Comparison of ENCODE assay signal across 20 cellular contexts in genomic region chr2:74137651-74138050, GRCh38. TPM values are rescaled to one million over a fixed set of nuclear protein-coding genes. Genes with fewer than 3 reads are reported as not detected.
DNase-seq lines count a peak whose midpoint lies in the region; ATAC-seq and TF ChIP-seq lines count a peak whose summit lies in the region.
"Had no signal": no experiment of that assay in that cellular context is flagged by ENCODE, and none has a peak within 500 bp of the region (broad histone marks: within the 10 kb centered on the region; RNA-seq: fewer than 3 reads in every experiment).

No MANE protein-coding gene starts in this region.

- peaks cover 0 to 7% of the 10 kb centered on the region in 2 experiments; a peak in 3 of 4 replicates for H3K4me1 Mint-ChIP-seq in H9
- no peaks in the 10 kb centered on the region for H3K4me1 Mint-ChIP-seq in endodermal cell
- H3K4me1 Mint-ChIP-seq in stimulated activated effector memory CD8-positive, alpha-beta T cell treated with anti-CD3 and anti-CD28 coated beads, Interleukin-12 subunit alpha, Interleukin-12 subunit beta, amount 100 ng/mL, for 72 hours, result peaks cover 7% of the 10 kb centered on the region
- H3K4me1 Mint-ChIP-seq: B cell had no signal

- H3K27ac Mint-ChIP-seq in H9 (peak overlapping the region in 2 of 3 experiments; percentile 59 to 76; a peak in 2 of 7 replicates), endodermal cell (no peak overlapping the region)
- H3K27ac Mint-ChIP-seq in stimulated activated effector memory CD8-positive, alpha-beta T cell treated with anti-CD3 and anti-CD28 coated beads, Interleukin-12 subunit alpha, Interleukin-12 subunit beta, amount 100 ng/mL, for 72 hours, result peak overlapping the region; percentile 81
- H3K27ac Mint-ChIP-seq: B cell; CD4-positive, CD25-positive, alpha-beta regulatory T cell had no signal

- H3K36me3 ChIP-seq in endodermal cell (ENCODE audit: control insufficient read depth, insufficient read depth, low read length) (peaks cover 24% of the 10 kb centered on the region), H7 (replicated peaks; ENCODE audit: control insufficient read depth, insufficient read depth, low read length) (peaks cover 7% of the 10 kb centered on the region)

- no peak overlapping the region for H2BK12ac ChIP-seq in H9 (ENCODE audit: insufficient read length, low read depth, low read length)

- no peak overlapping the region for H3K18ac ChIP-seq in H9 (ENCODE audit: insufficient read length, low read depth, low read length)

- no peaks in the 10 kb centered on the region for H3K27me3 Mint-ChIP-seq in H9 (ENCODE audit: low read depth)
- no peaks in the 10 kb centered on the region for H3K27me3 Mint-ChIP-seq in endodermal cell (ENCODE audit: insufficient read depth)
- H3K27me3 Mint-ChIP-seq: B cell; CD4-positive, CD25-positive, alpha-beta regulatory T cell; CD8-positive, alpha-beta memory T cell had no signal

- no peak overlapping the region for H2BK120ac ChIP-seq in H9 (ENCODE audit: low read depth, low read length, poor library complexity, severe bottlenecking)

- H3K14ac ChIP-seq in H9 (ENCODE audit: insufficient read depth, low read length), result no peak overlapping the region; the same call in 1 of the 2 replicates

- H3K4me1 ChIP-seq in H9 (ENCODE audit: insufficient read depth, low read length) (no peaks in the 10 kb centered on the region), endodermal cell (ENCODE audit: control insufficient read depth, insufficient read depth, low read length) (no peaks in the 10 kb centered on the region)

- DNase-seq in activated effector memory CD4-positive, alpha-beta T cell treated with anti-CD3 and anti-CD28 coated beads, Interleukin-2, amount 50 U/mL, for 16 hours, result peak; percentile 42
- no peak for DNase-seq in activated effector memory CD4-positive, alpha-beta T cell treated with Interleukin-2 at 50 U/mL for 16 hours
- DNase-seq in H9 (no peak), endodermal cell (peak; percentile 27), H7 (no peak)
- no peak for DNase-seq in stimulated activated effector memory CD8-positive, alpha-beta T cell treated with anti-CD3 and anti-CD28 coated beads, Interleukin-12 subunit alpha, Interleukin-12 subunit beta, amount 100 ng/mL, for 72 hours (ENCODE audit: low spot score in 2 of 2)
- DNase-seq in stimulated activated CD4-positive, alpha-beta T cell treated with anti-CD3 and anti-CD28 coated beads, Interleukin-1b, Interleukin-23, amount 100 ng/mL, for 48 hours, result no peak
- DNase-seq: C1 segment of cervical spinal cord; CD4-positive, CD25-positive, alpha-beta regulatory T cell; CD8-positive, alpha-beta memory T cell; COR-L47; DMS 273 treated with DMSO at 0.1 percent for 48 hours; DMS53; DND-41; EL; GM23248; IMR-90 had no signal

- no peak overlapping the region for H3K4me3 ChIP-seq in endodermal cell (ENCODE audit: low read length)
- H3K4me3 ChIP-seq in H7 (ENCODE audit: insufficient read depth, low read depth, low read length), result no peak overlapping the region
- H3K4me3 ChIP-seq: GM12878, GM23248 had no signal

- no peak overlapping the region for H2AFZ ChIP-seq in H9 (ENCODE audit: low read length)
- H2AFZ ChIP-seq: GM23248 had no signal

- no peak overlapping the region for H2BK20ac ChIP-seq in H9 (ENCODE audit: low read depth, low read length, poor library complexity, severe bottlenecking)

- TF ChIP-seq CTCF in H9 (conservative IDR thresholded peaks at IDR 0.05) (no peak), endodermal cell (conservative IDR thresholded peaks at IDR 0.05) (no peak)

- no peaks in the 10 kb centered on the region; the same call in 1 of the 2 replicates for H3K79me2 ChIP-seq in H9 (ENCODE audit: insufficient read depth, low read length)

- no peaks in the 10 kb centered on the region for H3K79me1 ChIP-seq in H9 (ENCODE audit: insufficient read depth, low read depth, low read length, poor library complexity, severe bottlenecking)

- H3T11ph ChIP-seq in H9 (ENCODE audit: low read length), result no peak overlapping the region

- no peak overlapping the region for H3K9ac ChIP-seq in H9 (ENCODE audit: extremely low read depth, insufficient read length, low read length)
- no peak overlapping the region for H3K9ac ChIP-seq in endodermal cell (ENCODE audit: extremely low read depth, low read length, poor library complexity, severe bottlenecking)
- H3K9ac ChIP-seq: GM23248 had no signal

- H3K4me2 ChIP-seq in H9 (ENCODE audit: insufficient read depth, insufficient read length, low read length), result no peak overlapping the region

- no peak overlapping the region for H4K91ac ChIP-seq in H9 (ENCODE audit: insufficient read length, low read depth, low read length)

- H3K23me2 ChIP-seq in H9 (ENCODE audit: insufficient read length, low read depth, low read length, poor library complexity, severe bottlenecking), result no peaks in the 10 kb centered on the region

- H3K9me3 ChIP-seq in H9 (ENCODE audit: control insufficient read depth, low read depth, low read length), result no peaks in the 10 kb centered on the region
- H3K9me3 ChIP-seq in endodermal cell (ENCODE audit: control insufficient read depth, low read length), result no peaks in the 10 kb centered on the region

- no peak overlapping the region for H4K8ac ChIP-seq in H9 (replicated peaks; ENCODE audit: insufficient read length, low read depth, low read length)

- H3K27me3 ChIP-seq in H9 (ENCODE audit: insufficient read depth, low read length) (no peaks in the 10 kb centered on the region), endodermal cell (ENCODE audit: control insufficient read depth, insufficient read depth, low read length, poor library complexity, severe bottlenecking) (no peaks in the 10 kb centered on the region), H7 (ENCODE audit: control insufficient read depth, insufficient read depth, low read length) (no peaks in the 10 kb centered on the region)

- H3K56ac ChIP-seq in H9 (ENCODE audit: insufficient read length, low read depth, low read length), result no peak overlapping the region

- no peak for ATAC-seq in stimulated activated effector memory CD8-positive, alpha-beta T cell treated with anti-CD3 and anti-CD28 coated beads, Interleukin-12 subunit alpha, Interleukin-12 subunit beta, amount 100 ng/mL, for 72 hours
- ATAC-seq in GM18909 (IDR thresholded peaks at IDR 0.05; ENCODE audit: poor library complexity, unreplicated experiment), result no peak
- ATAC-seq: GM12878 had no signal

- no peak overlapping the region for H3K4ac ChIP-seq in H9 (ENCODE audit: low read depth, low read length)

- H3K9me3 Mint-ChIP-seq in H9 (no peaks in the 10 kb centered on the region; a peak in 1 of 5 replicates), endodermal cell (no peaks in the 10 kb centered on the region)
- H3K9me3 Mint-ChIP-seq in stimulated activated effector memory CD8-positive, alpha-beta T cell treated with anti-CD3 and anti-CD28 coated beads, Interleukin-12 subunit alpha, Interleukin-12 subunit beta, amount 100 ng/mL, for 72 hours, result no peaks in the 10 kb centered on the region
- H3K9me3 Mint-ChIP-seq: CD8-positive, alpha-beta memory T cell had no signal

- H3K4me3 Mint-ChIP-seq in H9, result no peak overlapping the region
- no peak overlapping the region for H3K4me3 Mint-ChIP-seq in endodermal cell
- no peak overlapping the region for H3K4me3 Mint-ChIP-seq in stimulated activated effector memory CD8-positive, alpha-beta T cell treated with anti-CD3 and anti-CD28 coated beads, Interleukin-12 subunit alpha, Interleukin-12 subunit beta, amount 100 ng/mL, for 72 hours
- H3K4me3 Mint-ChIP-seq: B cell; CD4-positive, CD25-positive, alpha-beta regulatory T cell; CD8-positive, alpha-beta memory T cell had no signal

- H3K36me3 Mint-ChIP-seq in H9 (ENCODE audit: insufficient read depth in 1 of 3, low read depth in 3 of 3), result peaks cover 27 to 41% (median 39%) of the 10 kb centered on the region in 3 experiments; a peak in 6 of 7 replicates
- peaks cover 49% of the 10 kb centered on the region for H3K36me3 Mint-ChIP-seq in endodermal cell (ENCODE audit: low read depth)
- peaks cover 43% of the 10 kb centered on the region for H3K36me3 Mint-ChIP-seq in stimulated activated effector memory CD8-positive, alpha-beta T cell treated with anti-CD3 and anti-CD28 coated beads, Interleukin-12 subunit alpha, Interleukin-12 subunit beta, amount 100 ng/mL, for 72 hours

- no peak overlapping the region for H2BK5ac ChIP-seq in H9 (ENCODE audit: insufficient read length, low read length)

- WGBS in H9 (ENCODE audit: extremely low coverage, insufficient read length, low lambda C conversion rate), result no CpG with 5 or more reads among the region's 5 CpGs
- 93 to 94% methylated on average over 2 to 5 of the region's 5 CpGs for WGBS in endodermal cell (ENCODE audit: insufficient coverage in 1 of 2, insufficient read length in 1 of 2), 2 experiments

- H4K20me1 ChIP-seq in H9 (ENCODE audit: control insufficient read depth, insufficient read depth, insufficient read length), result no peaks in the 10 kb centered on the region

- no peak overlapping the region for H3K23ac ChIP-seq in H9 (ENCODE audit: insufficient read length, low read depth, low read length)

- H3K27ac ChIP-seq in H9 (ENCODE audit: insufficient read length, low read depth, low read length), result no peak overlapping the region
- no peak overlapping the region for H3K27ac ChIP-seq in endodermal cell (ENCODE audit: low read depth, low read length)
- H3K27ac ChIP-seq: GM23248 had no signal

- no peak overlapping the region for H2BK15ac ChIP-seq in H9 (ENCODE audit: low read depth, low read length)

- no peak overlapping the region for H4K5ac ChIP-seq in H9 (ENCODE audit: insufficient read length, low read depth, low read length)

- H2AK5ac ChIP-seq in H9 (ENCODE audit: insufficient read length, low read length), result no peak overlapping the region

RNA-seq across cellular contexts. Expression of gene BOLA3, which starts 10.1 kb away (rescaled TPM):
- 45.0 and 51.9 TPM in 2 replicates for total RNA-seq in H9 (2021)
- total RNA-seq in endodermal cell, result 10 to 100 TPM; 42.5 to 43.2 TPM
- 60.6 TPM for polyA plus RNA-seq in endodermal cell (2013, experiment 1 of 2)
- 62.9 TPM for polyA plus RNA-seq in endodermal cell (2013, experiment 2 of 2)
- 63.3 and 77.2 TPM in 2 replicates for total RNA-seq in H7 (2014; rRNA removed; shearing (Covaris generic))

RNA-seq across cellular contexts. Expression of gene MOB1A, which starts 41.0 kb away (rescaled TPM):
- 95.1 and 98.6 TPM in 2 replicates for total RNA-seq in H9 (2021)
- total RNA-seq in endodermal cell, result 100 to 1,000 TPM in 1 of 2 donors, 10 to 100 TPM in 1; 92.3 to 125 TPM
- polyA plus RNA-seq in endodermal cell (2013, experiment 1 of 2), result 73.3 TPM
- 70.5 TPM for polyA plus RNA-seq in endodermal cell (2013, experiment 2 of 2)
- total RNA-seq in H7 (2014; rRNA removed; shearing (Covaris generic)), result 75.5 and 84.6 TPM in 2 replicates

Comparison
In these comparisons a context has a peak if more than half of its experiments do, and no peak if none do; other contexts are left out.
1. DNase-seq: peak in activated effector memory CD4-positive, alpha-beta T cell treated with anti-CD3 and anti-CD28 coated beads, Interleukin-2, amount 50 U/mL, for 16 hours (single experiment) and endodermal cell (single experiment); none in activated effector memory CD4-positive, alpha-beta T cell treated with Interleukin-2 at 50 U/mL for 16 hours (single experiment), H9 (single experiment), stimulated activated effector memory CD8-positive, alpha-beta T cell treated with anti-CD3 and anti-CD28 coated beads, Interleukin-12 subunit alpha, Interleukin-12 subunit beta, amount 100 ng/mL, for 72 hours (0 of 2), stimulated activated CD4-positive, alpha-beta T cell treated with anti-CD3 and anti-CD28 coated beads, Interleukin-1b, Interleukin-23, amount 100 ng/mL, for 48 hours (single experiment) and H7 (single experiment).